Comparison of ENCODE assay signal across 16 cellular contexts in genomic region chr5:18605186-18605585, GRCh38.
A peak's percentile ranks its signal among the peaks of the same experiment; 100 is the strongest.
DNase-seq lines count a peak whose midpoint lies in the region; ATAC-seq and TF ChIP-seq lines count a peak whose summit lies in the region.
"Had no signal": no experiment of that assay in that cellular context is flagged by ENCODE, and none has a peak within 500 bp of the region (broad histone marks: within the 10 kb centered on the region; RNA-seq: fewer than 3 reads in every experiment).

No MANE protein-coding gene starts in this region.

- intact Hi-C loops in activated CD4-positive, alpha-beta memory T cell treated with anti-CD3 and anti-CD28 coated beads for 36 hours (cut with micrococcal nuclease), result no loop called here

- no peak overlapping the region for H3K27ac ChIP-seq in mesendoderm (ENCODE audit: low read depth, low read length)
- H3K27ac ChIP-seq: BLaER1 had no signal

- no peak overlapping the region for H3K18ac ChIP-seq in mesendoderm (ENCODE audit: low read length)

- H3K56ac ChIP-seq in mesendoderm (ENCODE audit: low read length), result no peak overlapping the region

- POLR2A ChIA-PET in activated CD4-positive, alpha-beta memory T cell treated with anti-CD3 and anti-CD28 coated beads for 36 hours (lab: Charles Lee), result no interaction called here

- no peak overlapping the region for H3K27ac Mint-ChIP-seq in activated CD4-positive, alpha-beta memory T cell treated with anti-CD3 and anti-CD28 coated beads for 36 hours
- no peak overlapping the region for H3K27ac Mint-ChIP-seq in activated naive CD4-positive, alpha-beta T cell treated with anti-CD3 and anti-CD28 coated beads, Interleukin-2, amount 50 U/mL, for 72 hours
- H3K27ac Mint-ChIP-seq: CD8-positive, alpha-beta memory T cell had no signal

- H3K4me1 ChIP-seq in mesendoderm (ENCODE audit: control insufficient read depth, low read depth, low read length), result no peaks in the 10 kb centered on the region
- H3K4me1 ChIP-seq: BLaER1, Caco-2 had no signal

- no peaks in the 10 kb centered on the region for H3K27me3 Mint-ChIP-seq in activated CD4-positive, alpha-beta memory T cell treated with anti-CD3 and anti-CD28 coated beads for 36 hours
- H3K27me3 Mint-ChIP-seq: CD8-positive, alpha-beta memory T cell had no signal

- no peaks in the 10 kb centered on the region for H3K9me3 Mint-ChIP-seq in activated CD4-positive, alpha-beta memory T cell treated with anti-CD3 and anti-CD28 coated beads for 36 hours
- H3K9me3 Mint-ChIP-seq in activated naive CD4-positive, alpha-beta T cell treated with anti-CD3 and anti-CD28 coated beads, Interleukin-2, amount 50 U/mL, for 72 hours, result peaks cover 4 to 15% of the 10 kb centered on the region in 2 donors
- H3K9me3 Mint-ChIP-seq: CD8-positive, alpha-beta memory T cell had no signal

- H3K36me3 ChIP-seq in mesendoderm (ENCODE audit: control insufficient read depth, insufficient read depth, low read length), result no peaks in the 10 kb centered on the region
- H3K36me3 ChIP-seq: BLaER1, HAP-1 had no signal

- no peak overlapping the region for H4K8ac ChIP-seq in mesendoderm (ENCODE audit: low read depth, low read length)

- H3K4me1 Mint-ChIP-seq in activated CD4-positive, alpha-beta memory T cell treated with anti-CD3 and anti-CD28 coated beads for 36 hours (ENCODE audit: low read depth), result no peaks in the 10 kb centered on the region
- H3K4me1 Mint-ChIP-seq: CD8-positive, alpha-beta memory T cell had no signal

- no peaks in the 10 kb centered on the region for H3K79me1 ChIP-seq in mesendoderm (ENCODE audit: low read length)

- DNase-seq in NB4 (ENCODE audit: low read depth) (peak; percentile 2), mesendoderm (peak; percentile 28), T1000 (lab: John Stamatoyannopoulos, UW) (no peak), dedifferentiated amniotic fluid mesenchymal stem cell (ENCODE audit: extremely low spot score) (no peak)
- no peak for DNase-seq in activated CD4-positive, alpha-beta memory T cell treated with anti-CD3 and anti-CD28 coated beads for 36 hours
- DNase-seq in activated naive CD4-positive, alpha-beta T cell treated with anti-CD3 and anti-CD28 coated beads, Interleukin-2, amount 50 U/mL, for 72 hours (ENCODE audit: low spot score in 2 of 2), result no peak
- DNase-seq: 8988T; AML-193; Caco-2; CD8-positive, alpha-beta memory T cell; GF-D8; GOT3 had no signal

- CTCF ChIA-PET in activated CD4-positive, alpha-beta memory T cell treated with anti-CD3 and anti-CD28 coated beads for 36 hours (lab: Charles Lee), result no interaction called here

- TF ChIP-seq CTCF in NB4 (IDR thresholded peaks at IDR 0.05; ENCODE audit: low read depth, low read length), result no peak

- H3K4ac ChIP-seq in mesendoderm (ENCODE audit: low read depth, low read length), result no peak overlapping the region

- no peak overlapping the region for H2BK15ac ChIP-seq in mesendoderm (replicated peaks; ENCODE audit: low read depth)

- no peak overlapping the region for H2BK120ac ChIP-seq in mesendoderm (ENCODE audit: low read depth, low read length)

- H3K23ac ChIP-seq in mesendoderm (ENCODE audit: low read length), result no peak overlapping the region

- no peaks in the 10 kb centered on the region for H3K36me3 Mint-ChIP-seq in activated CD4-positive, alpha-beta memory T cell treated with anti-CD3 and anti-CD28 coated beads for 36 hours
- no peaks in the 10 kb centered on the region for H3K36me3 Mint-ChIP-seq in activated naive CD4-positive, alpha-beta T cell treated with anti-CD3 and anti-CD28 coated beads, Interleukin-2, amount 50 U/mL, for 72 hours
- H3K36me3 Mint-ChIP-seq: CD8-positive, alpha-beta memory T cell had no signal

- no peak overlapping the region for H4K5ac ChIP-seq in mesendoderm (ENCODE audit: low read length)

- no peak overlapping the region for H3K4me2 ChIP-seq in mesendoderm (ENCODE audit: low read length)
- H3K4me2 ChIP-seq: BLaER1 had no signal

- no peak overlapping the region for H2BK5ac ChIP-seq in mesendoderm (ENCODE audit: low read length)

- H3K79me2 ChIP-seq in mesendoderm (ENCODE audit: control insufficient read depth, insufficient read depth, low read length), result no peaks in the 10 kb centered on the region

- no peak overlapping the region for H3K4me3 Mint-ChIP-seq in activated CD4-positive, alpha-beta memory T cell treated with anti-CD3 and anti-CD28 coated beads for 36 hours
- H3K4me3 Mint-ChIP-seq: CD8-positive, alpha-beta memory T cell had no signal

- no peak overlapping the region for H2AK5ac ChIP-seq in mesendoderm (ENCODE audit: low read length)

- peak; percentile 57 for ATAC-seq in GM19463 (IDR thresholded peaks at IDR 0.05; ENCODE audit: unreplicated experiment)
- peak; percentile 61 for ATAC-seq in HG02852 (IDR thresholded peaks at IDR 0.05; ENCODE audit: unreplicated experiment)
- ATAC-seq in activated naive CD4-positive, alpha-beta T cell treated with anti-CD3 and anti-CD28 coated beads, Interleukin-2, amount 50 U/mL, for 72 hours, result no peak

- H3K4me3 ChIP-seq in NB4 (ENCODE audit: low read depth, low read length) (no peak overlapping the region), mesendoderm (ENCODE audit: low read length) (no peak overlapping the region)
- H3K4me3 ChIP-seq: BLaER1, HAP-1 had no signal

- H3K27me3 ChIP-seq in mesendoderm (ENCODE audit: insufficient read depth, low read length, poor library complexity), result no peaks in the 10 kb centered on the region
- H3K27me3 ChIP-seq: BLaER1 had no signal

- no peak overlapping the region for H3K9ac ChIP-seq in mesendoderm (ENCODE audit: low read length)
- H3K9ac ChIP-seq: BLaER1 had no signal

- TF ChIP-seq POLR2A in NB4 (IDR thresholded peaks at IDR 0.05; ENCODE audit: extremely low read depth, insufficient read length), result no peak

Comparison
In these comparisons a context has a peak if more than half of its experiments do, and no peak if none do; other contexts are left out.
1. ATAC-seq: peak in GM19463 (single experiment) and HG02852 (single experiment); none in activated naive CD4-positive, alpha-beta T cell treated with anti-CD3 and anti-CD28 coated beads, Interleukin-2, amount 50 U/mL, for 72 hours (0 of 2).
2. DNase-seq: peak in NB4 (single experiment) and mesendoderm (single experiment); none in T1000 (single experiment), activated CD4-positive, alpha-beta memory T cell treated with anti-CD3 and anti-CD28 coated beads for 36 hours (single experiment), dedifferentiated amniotic fluid mesenchymal stem cell (single experiment) and activated naive CD4-positive, alpha-beta T cell treated with anti-CD3 and anti-CD28 coated beads, Interleukin-2, amount 50 U/mL, for 72 hours (0 of 2).